8 cellular contexts compared by ENCODE assay signal in genomic region chr9:31140316-31140715, GRCh38.
DNase-seq lines count a peak whose midpoint lies in the region; ATAC-seq and TF ChIP-seq lines count a peak whose summit lies in the region.

No MANE protein-coding gene starts in this region.

- ATAC-seq in HG03159 (IDR thresholded peaks at IDR 0.05; ENCODE audit: unreplicated experiment) = peak; percentile 63
- no peak for ATAC-seq in HG03025 (IDR thresholded peaks at IDR 0.05; ENCODE audit: low FRiP score, unreplicated experiment)
- no peak for ATAC-seq in HG03571 (IDR thresholded peaks at IDR 0.05; ENCODE audit: unreplicated experiment)

- 0 out of 2 replicates have a peak overlapping the region, but pooled peaks have one; percentile 26 for H2AFZ ChIP-seq in SK-N-SH (ENCODE audit: low read depth)

- H3K4me1 ChIP-seq in SK-N-SH (ENCODE audit: control insufficient read depth in 1 of 2, insufficient read depth in 2 of 2, low read depth in 1 of 2, low read length in 1 of 2) (0 out of 4 replicates have a peak, but pooled peaks cover 0 to 3% of the 10 kb centered on the region in 2 experiments), thyroid gland (no peaks in the 10 kb centered on the region)

- no peak for TF ChIP-seq POLR2A in thyroid gland (IDR thresholded peaks at IDR 0.05)

- no peak overlapping the region for H3K27ac ChIP-seq in SK-N-SH (ENCODE audit: low read depth in 2 of 2, low read length in 1 of 2)
- H3K27ac ChIP-seq in thyroid gland = no peak overlapping the region

- intact Hi-C loops in thyroid gland (cut with DNase I) = no loop called here

- no peaks in the 10 kb centered on the region for H4K20me1 ChIP-seq in SK-N-SH (ENCODE audit: insufficient read depth)

- no peak for TF ChIP-seq EP300 in SK-N-SH (IDR thresholded peaks at IDR 0.05; ENCODE audit: borderline replicate concordance in 1 of 2, low read depth in 1 of 2, low read length in 1 of 2)

- H3K36me3 ChIP-seq in SK-N-SH (replicated peaks in 1 of 2; ENCODE audit: control insufficient read depth in 1 of 2, insufficient read depth in 2 of 2, low read length in 1 of 2) (no peaks in the 10 kb centered on the region), thyroid gland (no peaks in the 10 kb centered on the region)

- peak; percentile 61 for TF ChIP-seq CTCF in SK-N-SH (IDR thresholded peaks at IDR 0.05)
- TF ChIP-seq CTCF in thyroid gland (IDR thresholded peaks at IDR 0.05) = no peak

- POLR2A ChIA-PET in SK-N-SH (lab: Yijun Ruan, JAX) = no interaction called here

- 12% methylated on average over 1 of the region's 1 CpG for whole genome bisulfite sequencing in SK-N-SH (ENCODE audit: low lambda C conversion rate)
- WGBS in thyroid gland, 2 donors = 9 to 16% methylated on average over 1 of the region's 1 CpG

- H3K9ac ChIP-seq in SK-N-SH = no peak overlapping the region

- no peaks in the 10 kb centered on the region for H3K27me3 ChIP-seq in SK-N-SH (ENCODE audit: insufficient read depth)
- no peaks in the 10 kb centered on the region for H3K27me3 ChIP-seq in thyroid gland

- H3K79me2 ChIP-seq in SK-N-SH (ENCODE audit: insufficient read depth) = no peaks in the 10 kb centered on the region

- DNase-seq in GM03348 (ENCODE audit: low spot score) (peak; percentile 9), SK-N-SH (peak; percentile 6), kidney glomerular epithelial cell (lab: John Stamatoyannopoulos, UW) (peak; percentile 56), thyroid gland (no peak), amygdala (lab: John Stamatoyannopoulos, UW) (no peak)

- H3K4me2 ChIP-seq in SK-N-SH = no peak overlapping the region

- no peak overlapping the region for H3K4me3 ChIP-seq in SK-N-SH (ENCODE audit: low read depth in 2 of 2, low read length in 1 of 2)
- H3K4me3 ChIP-seq in thyroid gland (replicated peaks in 1 of 3) = no peak overlapping the region

- TF ChIP-seq RAD21 in SK-N-SH (IDR thresholded peaks at IDR 0.05; ENCODE audit: low read length) = peak; percentile 60

- H3K9me2 ChIP-seq in SK-N-SH = no peaks in the 10 kb centered on the region

- CTCF ChIA-PET in SK-N-SH (lab: Yijun Ruan, JAX) = interaction anchor here (1.1 to 1.7 kb wide), 5 partner anchors 9 to 1111 kb away, joined by 3 to 7 read pairs (median 3); no protein-coding TSS in a partner anchor

- peaks cover 8% of the 10 kb centered on the region for H3F3A ChIP-seq in SK-N-SH (replicated peaks; ENCODE audit: insufficient read depth)

- no peaks in the 10 kb centered on the region for H3K9me3 ChIP-seq in SK-N-SH
- no peaks in the 10 kb centered on the region for H3K9me3 ChIP-seq in thyroid gland

TF ChIP-seq in SK-N-SH, 30 proteins besides CTCF, POLR2A, EP300 and RAD21:
- no peak for TF ChIP-seq FOXM1 (IDR thresholded peaks at IDR 0.05; ENCODE audit: low read depth)
- TF ChIP-seq SMC3 (IDR thresholded peaks at IDR 0.05; ENCODE audit: low read depth, low read length) = peak; percentile 17; the same call in 1 of the 2 replicates
- no peak for TF ChIP-seq USF2 (IDR thresholded peaks at IDR 0.05; ENCODE audit: borderline replicate concordance, low read depth, low read length)

Comparison
In these comparisons a context has a peak if more than half of its experiments do, and no peak if none do; other contexts are left out.
1. DNase-seq: peak in GM03348 (single experiment), SK-N-SH (single experiment) and kidney glomerular epithelial cell (single experiment); none in thyroid gland (0 of 2) and amygdala (0 of 56).